In genomic region chr2:67844024-67844540, GRCh38 we compare ENCODE assay signal across 17 cellular contexts.
DNase-seq lines count a peak whose midpoint lies in the region; ATAC-seq, FAIRE-seq and TF ChIP-seq lines count a peak whose summit lies in the region.
"Had no signal": no experiment of that assay in that cellular context is flagged by ENCODE, and none has a peak within 500 bp of the region (broad histone marks: within the 10 kb centered on the region; RNA-seq: fewer than 3 reads in every experiment).

No MANE protein-coding gene starts in this region.

- in situ Hi-C loops in HepG2 (cut with HindIII; ENCODE audit: extremely low pct_ligation_motif_present, low pct_unique_long_range_greater_than_20kb): loop anchor here (10.0 to 25.0 kb wide), 2 partner anchors 1257 to 1409 kb away; partner anchors contain the start of gene MEIS1

- no peak overlapping the region for H3K4me3 Mint-ChIP-seq in mesothelial cell of epicardium
- H3K4me3 Mint-ChIP-seq: CD14-positive monocyte; CD4-positive, alpha-beta memory T cell had no signal

- peaks cover 7% of the 10 kb centered on the region for H3K4me1 ChIP-seq in HepG2 (ENCODE audit: insufficient read depth, low read length)
- H3K4me1 ChIP-seq in right lobe of liver: peaks cover 0 to 4% (median 0%) of the 10 kb centered on the region in 4 donors
- H3K4me1 ChIP-seq in Karpas-422 (ENCODE audit: low read length): peaks cover 25% of the 10 kb centered on the region
- H3K4me1 ChIP-seq in stomach: peaks cover 5 to 21% (median 12%) of the 10 kb centered on the region in 4 donors
- H3K4me1 ChIP-seq: BLaER1 had no signal

- H3K27ac ChIP-seq in HepG2 (ENCODE audit: extremely low read length, insufficient read depth, low read length) (no peak overlapping the region), right lobe of liver (no peak overlapping the region), Karpas-422 (ENCODE audit: low read length) (no peak overlapping the region), stomach (peak overlapping the region in 3 of 5 donors; percentile 43 to 81 (median 50))
- H3K27ac ChIP-seq: BLaER1 had no signal

- BruUV-seq in HepG2 (replicated peaks; lab: Mats Ljungman, UMichigan): no TSS peak

- H3K9me2 ChIP-seq in Karpas-422 (replicated peaks; ENCODE audit: insufficient read depth, low read length): no peaks in the 10 kb centered on the region

- no peaks in the 10 kb centered on the region for H3K36me3 ChIP-seq in HepG2 (replicated peaks in 1 of 2; ENCODE audit: control insufficient read depth in 1 of 2, insufficient read depth in 2 of 2, low read length in 2 of 2)
- no peaks in the 10 kb centered on the region for H3K36me3 ChIP-seq in right lobe of liver
- H3K36me3 ChIP-seq in Karpas-422 (ENCODE audit: insufficient read depth, low read length): no peaks in the 10 kb centered on the region
- H3K36me3 ChIP-seq in stomach: no peaks in the 10 kb centered on the region
- H3K36me3 ChIP-seq: BLaER1 had no signal

- H3K9me3 ChIP-seq in HepG2 (ENCODE audit: low read length) (no peaks in the 10 kb centered on the region), right lobe of liver (no peaks in the 10 kb centered on the region), Karpas-422 (ENCODE audit: low read length) (no peaks in the 10 kb centered on the region), stomach (no peaks in the 10 kb centered on the region)
- H3K9me3 ChIP-seq: BLaER1 had no signal

- WGBS in HepG2 (ENCODE audit: low lambda C conversion rate): 70% methylated on average over 1 of the region's 1 CpG
- WGBS in right lobe of liver (ENCODE audit: insufficient coverage, low coverage, low lambda C conversion rate, missing lambda C conversion rate): 75% methylated on average over 1 of the region's 1 CpG
- WGBS in stomach, 5 donors: 53 to 82% (median 69%) methylated on average over 1 of the region's 1 CpG

- DNase-seq in HepG2 (ENCODE audit: low spot score): no peak
- no peak for DNase-seq in right lobe of liver
- no peak for DNase-seq in Karpas-422
- no peak for DNase-seq in mesothelial cell of epicardium (ENCODE audit: low spot score in 2 of 2, unreplicated experiment in 2 of 2)
- no peak for DNase-seq in stomach
- DNase-seq in NCI-H1417 (lab: John Stamatoyannopoulos, UW): no peak
- DNase-seq in stimulated activated CD4-positive, alpha-beta T cell treated with anti-CD3 and anti-CD28 coated beads, Interleukin-4, amount 100 ng/mL, for 24 hours: no peak
- DNase-seq in NCI-H2227 (lab: John Stamatoyannopoulos, UW; ENCODE audit: unreplicated experiment): no peak
- DNase-seq: 8988T; CD4-positive, alpha-beta memory T cell; DMS79 treated with DMSO at 0.1 percent for 48 hours; GF-D8; GOT3; H7; KBM-7 had no signal

- intact Hi-C loops in HepG2 (cut with micrococcal nuclease; ENCODE audit: unreplicated experiment): loop anchor here (10.0 kb wide), 2 partner anchors 629 to 1829 kb away; no protein-coding TSS in a partner anchor
- intact Hi-C loops in right lobe of liver (cut with DNase I): no loop called here
- intact Hi-C loops in stomach (cut with DNase I; ENCODE audit: low total_unique reads): no loop called here

- POLR2A ChIA-PET in HepG2 (lab: Yijun Ruan, JAX): no interaction called here

- H3K9ac ChIP-seq in HepG2 (ENCODE audit: insufficient read depth, low read depth, low read length) (no peak overlapping the region), Karpas-422 (ENCODE audit: low read length) (no peak overlapping the region)
- H3K9ac ChIP-seq: BLaER1 had no signal

- H3K9me3 Mint-ChIP-seq in mesothelial cell of epicardium: no peaks in the 10 kb centered on the region
- H3K9me3 Mint-ChIP-seq: CD14-positive monocyte; CD4-positive, alpha-beta memory T cell had no signal

- no peak for TF ChIP-seq RAD21 in HepG2 (CRISPR knock-in tag; IDR thresholded peaks at IDR 0.05)

- no peaks in the 10 kb centered on the region for H3K27me3 Mint-ChIP-seq in mesothelial cell of epicardium (ENCODE audit: low read depth)

- CTCF ChIA-PET in HepG2 (lab: Yijun Ruan, JAX; ENCODE audit: low intra/inter-chr PET ratio, low total read pairs): no interaction called here

- TF ChIP-seq EP300 in HepG2 (IDR thresholded peaks at IDR 0.05; ENCODE audit: low read depth in 2 of 2, low read length in 2 of 2): no peak
- no peak for TF ChIP-seq EP300 in HepG2 (CRISPR knock-in tag; IDR thresholded peaks at IDR 0.05; ENCODE audit: borderline replicate concordance)
- TF ChIP-seq EP300 in stomach (IDR thresholded peaks at IDR 0.05): no peak

- H3K4me2 ChIP-seq in HepG2 (ENCODE audit: low read depth, low read length) (no peak overlapping the region), Karpas-422 (ENCODE audit: low read depth, low read length, poor library complexity, severe bottlenecking) (no peak overlapping the region)
- H3K4me2 ChIP-seq: BLaER1 had no signal

- H3K79me2 ChIP-seq in HepG2 (ENCODE audit: insufficient read depth, low read length) (no peaks in the 10 kb centered on the region), Karpas-422 (ENCODE audit: low read length) (no peaks in the 10 kb centered on the region)

- H3K27me3 ChIP-seq in HepG2 (ENCODE audit: control insufficient read depth in 1 of 2, insufficient read depth in 2 of 2, low read length in 2 of 2) (0 out of 5 replicates have a peak, but pooled peaks cover 0 to 3% of the 10 kb centered on the region in 2 experiments), right lobe of liver (no peaks in the 10 kb centered on the region), Karpas-422 (ENCODE audit: low read length) (no peaks in the 10 kb centered on the region), stomach (peaks cover 0 to 5% (median 0%) of the 10 kb centered on the region in 3 donors)
- H3K27me3 ChIP-seq: BLaER1 had no signal

- no peak overlapping the region for H2AFZ ChIP-seq in HepG2 (ENCODE audit: low read length)
- H2AFZ ChIP-seq in Karpas-422 (ENCODE audit: low read length): peak overlapping the region; percentile 23; the same call in 1 of the 2 replicates

- TF ChIP-seq POLR2A in HepG2 (IDR thresholded peaks at IDR 0.05; ENCODE audit: insufficient read depth in 1 of 2, low read depth in 2 of 2, low read length in 2 of 2) (no peak), right lobe of liver (IDR thresholded peaks at IDR 0.05) (no peak), stomach (IDR thresholded peaks at IDR 0.05) (no peak)

- H3K4me3 ChIP-seq in HepG2 (replicated peaks in 1 of 3; ENCODE audit: insufficient read depth in 1 of 3, low read depth in 2 of 3, low read length in 3 of 3): no peak overlapping the region
- H3K4me3 ChIP-seq in right lobe of liver: no peak overlapping the region
- no peak overlapping the region for H3K4me3 ChIP-seq in Karpas-422 (ENCODE audit: low read length)
- no peak overlapping the region for H3K4me3 ChIP-seq in stomach
- H3K4me3 ChIP-seq: BLaER1 had no signal

- no peak for TF ChIP-seq CTCF in HepG2 (CRISPR knock-in tag; IDR thresholded peaks at IDR 0.05)
- no peak for TF ChIP-seq CTCF in right lobe of liver (IDR thresholded peaks at IDR 0.05)
- TF ChIP-seq CTCF in mesothelial cell of epicardium (IDR thresholded peaks at IDR 0.05; ENCODE audit: unreplicated experiment): no peak
- TF ChIP-seq CTCF in stomach (IDR thresholded peaks at IDR 0.05): no peak

- H3K27ac Mint-ChIP-seq in mesothelial cell of epicardium: peak overlapping the region; percentile 67
- H3K27ac Mint-ChIP-seq: CD4-positive, alpha-beta memory T cell had no signal

- no peak for FAIRE-seq in HepG2 (lab: Jason Lieb, UNC)

- H3K36me3 Mint-ChIP-seq in mesothelial cell of epicardium: no peaks in the 10 kb centered on the region
- H3K36me3 Mint-ChIP-seq: CD14-positive monocyte; CD4-positive, alpha-beta memory T cell had no signal

- no peaks in the 10 kb centered on the region for H4K20me1 ChIP-seq in HepG2 (ENCODE audit: insufficient read depth, low read length)
- H4K20me1 ChIP-seq in Karpas-422 (ENCODE audit: insufficient read depth, low read depth, low read length): no peaks in the 10 kb centered on the region
- H4K20me1 ChIP-seq: BLaER1 had no signal

- peaks cover 69% of the 10 kb centered on the region for H3K4me1 Mint-ChIP-seq in mesothelial cell of epicardium
- H3K4me1 Mint-ChIP-seq: CD4-positive, alpha-beta memory T cell had no signal

- ATAC-seq in HepG2: no peak
- ATAC-seq in right lobe of liver: no peak

TF ChIP-seq in HepG2, 621 proteins besides CTCF, POLR2A, EP300 and RAD21:
- TF ChIP-seq HNRNPK (IDR thresholded peaks at IDR 0.05; ENCODE audit: low read depth, low read length, poor library complexity, severe bottlenecking) (peak; percentile 96), PCBP1 (IDR thresholded peaks at IDR 0.05; ENCODE audit: borderline replicate concordance, low read depth, low read length) (0 out of 2 replicates have a peak, but pooled peaks have one; percentile 49), HNRNPH1 (optimal IDR thresholded peaks at IDR 0.05; ENCODE audit: low read depth, low read length) (no peak)
- TF ChIP-seq, protein P1, sequence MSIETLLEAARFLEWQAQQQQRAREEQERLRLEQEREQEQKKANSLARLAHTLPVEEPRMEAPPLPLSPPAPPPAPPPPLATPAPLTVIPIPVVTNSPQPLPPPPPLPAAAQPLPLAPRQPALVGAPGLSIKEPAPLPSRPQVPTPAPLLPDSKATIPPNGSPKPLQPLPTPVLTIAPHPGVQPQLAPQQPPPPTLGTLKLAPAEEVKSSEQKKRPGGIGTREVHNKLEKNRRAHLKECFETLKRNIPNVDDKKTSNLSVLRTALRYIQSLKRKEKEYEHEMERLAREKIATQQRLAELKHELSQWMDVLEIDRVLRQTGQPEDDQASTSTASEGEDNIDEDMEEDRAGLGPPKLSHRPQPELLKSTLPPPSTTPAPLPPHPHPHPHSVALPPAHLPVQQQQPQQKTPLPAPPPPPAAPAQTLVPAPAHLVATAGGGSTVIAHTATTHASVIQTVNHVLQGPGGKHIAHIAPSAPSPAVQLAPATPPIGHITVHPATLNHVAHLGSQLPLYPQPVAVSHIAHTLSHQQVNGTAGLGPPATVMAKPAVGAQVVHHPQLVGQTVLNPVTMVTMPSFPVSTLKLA (IDR thresholded peaks at IDR 0.05): peak; percentile 77

Comparison
In these comparisons a context has a peak if more than half of its experiments do, and no peak if none do; other contexts are left out.
1. H3K27ac ChIP-seq: peak in stomach (3 of 5); none in HepG2 (single experiment), right lobe of liver (0 of 3) and Karpas-422 (single experiment).